1 cellular context compared by ENCODE assay signal in the genomic region with DNA sequence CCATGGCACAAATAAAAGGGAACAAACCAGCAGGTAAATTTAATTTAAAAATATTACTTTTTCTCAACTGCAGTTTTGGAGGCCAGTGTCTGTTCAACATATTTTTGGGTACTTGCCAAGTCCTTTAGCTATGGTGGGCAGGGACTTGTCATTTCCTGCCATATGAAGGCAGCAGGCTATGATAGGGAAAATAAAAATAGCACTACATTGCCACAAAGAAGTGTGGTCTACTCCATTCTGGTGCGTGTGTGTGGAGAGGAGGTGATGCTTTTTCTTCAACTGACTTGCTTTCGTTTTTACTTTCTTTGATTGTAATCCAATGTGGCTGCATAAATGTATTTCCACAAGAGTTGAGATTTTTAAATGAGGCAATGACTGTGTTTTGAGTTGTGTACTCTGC.
TF ChIP-seq lines count a peak whose summit lies in the region.

No MANE protein-coding gene starts in this region.

TF ChIP-seq in HepG2, 621 proteins besides CTCF, POLR2A, EP300 and RAD21 (continued from another document):
- TF ChIP-seq, protein P1, sequence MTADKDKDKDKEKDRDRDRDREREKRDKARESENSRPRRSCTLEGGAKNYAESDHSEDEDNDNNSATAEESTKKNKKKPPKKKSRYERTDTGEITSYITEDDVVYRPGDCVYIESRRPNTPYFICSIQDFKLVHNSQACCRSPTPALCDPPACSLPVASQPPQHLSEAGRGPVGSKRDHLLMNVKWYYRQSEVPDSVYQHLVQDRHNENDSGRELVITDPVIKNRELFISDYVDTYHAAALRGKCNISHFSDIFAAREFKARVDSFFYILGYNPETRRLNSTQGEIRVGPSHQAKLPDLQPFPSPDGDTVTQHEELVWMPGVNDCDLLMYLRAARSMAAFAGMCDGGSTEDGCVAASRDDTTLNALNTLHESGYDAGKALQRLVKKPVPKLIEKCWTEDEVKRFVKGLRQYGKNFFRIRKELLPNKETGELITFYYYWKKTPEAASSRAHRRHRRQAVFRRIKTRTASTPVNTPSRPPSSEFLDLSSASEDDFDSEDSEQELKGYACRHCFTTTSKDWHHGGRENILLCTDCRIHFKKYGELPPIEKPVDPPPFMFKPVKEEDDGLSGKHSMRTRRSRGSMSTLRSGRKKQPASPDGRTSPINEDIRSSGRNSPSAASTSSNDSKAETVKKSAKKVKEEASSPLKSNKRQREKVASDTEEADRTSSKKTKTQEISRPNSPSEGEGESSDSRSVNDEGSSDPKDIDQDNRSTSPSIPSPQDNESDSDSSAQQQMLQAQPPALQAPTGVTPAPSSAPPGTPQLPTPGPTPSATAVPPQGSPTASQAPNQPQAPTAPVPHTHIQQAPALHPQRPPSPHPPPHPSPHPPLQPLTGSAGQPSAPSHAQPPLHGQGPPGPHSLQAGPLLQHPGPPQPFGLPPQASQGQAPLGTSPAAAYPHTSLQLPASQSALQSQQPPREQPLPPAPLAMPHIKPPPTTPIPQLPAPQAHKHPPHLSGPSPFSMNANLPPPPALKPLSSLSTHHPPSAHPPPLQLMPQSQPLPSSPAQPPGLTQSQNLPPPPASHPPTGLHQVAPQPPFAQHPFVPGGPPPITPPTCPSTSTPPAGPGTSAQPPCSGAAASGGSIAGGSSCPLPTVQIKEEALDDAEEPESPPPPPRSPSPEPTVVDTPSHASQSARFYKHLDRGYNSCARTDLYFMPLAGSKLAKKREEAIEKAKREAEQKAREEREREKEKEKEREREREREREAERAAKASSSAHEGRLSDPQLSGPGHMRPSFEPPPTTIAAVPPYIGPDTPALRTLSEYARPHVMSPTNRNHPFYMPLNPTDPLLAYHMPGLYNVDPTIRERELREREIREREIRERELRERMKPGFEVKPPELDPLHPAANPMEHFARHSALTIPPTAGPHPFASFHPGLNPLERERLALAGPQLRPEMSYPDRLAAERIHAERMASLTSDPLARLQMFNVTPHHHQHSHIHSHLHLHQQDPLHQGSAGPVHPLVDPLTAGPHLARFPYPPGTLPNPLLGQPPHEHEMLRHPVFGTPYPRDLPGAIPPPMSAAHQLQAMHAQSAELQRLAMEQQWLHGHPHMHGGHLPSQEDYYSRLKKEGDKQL (CRISPR knock-in tag; IDR thresholded peaks at IDR 0.05; ENCODE audit: low read depth), result no peak
- TF ChIP-seq, protein P2, sequence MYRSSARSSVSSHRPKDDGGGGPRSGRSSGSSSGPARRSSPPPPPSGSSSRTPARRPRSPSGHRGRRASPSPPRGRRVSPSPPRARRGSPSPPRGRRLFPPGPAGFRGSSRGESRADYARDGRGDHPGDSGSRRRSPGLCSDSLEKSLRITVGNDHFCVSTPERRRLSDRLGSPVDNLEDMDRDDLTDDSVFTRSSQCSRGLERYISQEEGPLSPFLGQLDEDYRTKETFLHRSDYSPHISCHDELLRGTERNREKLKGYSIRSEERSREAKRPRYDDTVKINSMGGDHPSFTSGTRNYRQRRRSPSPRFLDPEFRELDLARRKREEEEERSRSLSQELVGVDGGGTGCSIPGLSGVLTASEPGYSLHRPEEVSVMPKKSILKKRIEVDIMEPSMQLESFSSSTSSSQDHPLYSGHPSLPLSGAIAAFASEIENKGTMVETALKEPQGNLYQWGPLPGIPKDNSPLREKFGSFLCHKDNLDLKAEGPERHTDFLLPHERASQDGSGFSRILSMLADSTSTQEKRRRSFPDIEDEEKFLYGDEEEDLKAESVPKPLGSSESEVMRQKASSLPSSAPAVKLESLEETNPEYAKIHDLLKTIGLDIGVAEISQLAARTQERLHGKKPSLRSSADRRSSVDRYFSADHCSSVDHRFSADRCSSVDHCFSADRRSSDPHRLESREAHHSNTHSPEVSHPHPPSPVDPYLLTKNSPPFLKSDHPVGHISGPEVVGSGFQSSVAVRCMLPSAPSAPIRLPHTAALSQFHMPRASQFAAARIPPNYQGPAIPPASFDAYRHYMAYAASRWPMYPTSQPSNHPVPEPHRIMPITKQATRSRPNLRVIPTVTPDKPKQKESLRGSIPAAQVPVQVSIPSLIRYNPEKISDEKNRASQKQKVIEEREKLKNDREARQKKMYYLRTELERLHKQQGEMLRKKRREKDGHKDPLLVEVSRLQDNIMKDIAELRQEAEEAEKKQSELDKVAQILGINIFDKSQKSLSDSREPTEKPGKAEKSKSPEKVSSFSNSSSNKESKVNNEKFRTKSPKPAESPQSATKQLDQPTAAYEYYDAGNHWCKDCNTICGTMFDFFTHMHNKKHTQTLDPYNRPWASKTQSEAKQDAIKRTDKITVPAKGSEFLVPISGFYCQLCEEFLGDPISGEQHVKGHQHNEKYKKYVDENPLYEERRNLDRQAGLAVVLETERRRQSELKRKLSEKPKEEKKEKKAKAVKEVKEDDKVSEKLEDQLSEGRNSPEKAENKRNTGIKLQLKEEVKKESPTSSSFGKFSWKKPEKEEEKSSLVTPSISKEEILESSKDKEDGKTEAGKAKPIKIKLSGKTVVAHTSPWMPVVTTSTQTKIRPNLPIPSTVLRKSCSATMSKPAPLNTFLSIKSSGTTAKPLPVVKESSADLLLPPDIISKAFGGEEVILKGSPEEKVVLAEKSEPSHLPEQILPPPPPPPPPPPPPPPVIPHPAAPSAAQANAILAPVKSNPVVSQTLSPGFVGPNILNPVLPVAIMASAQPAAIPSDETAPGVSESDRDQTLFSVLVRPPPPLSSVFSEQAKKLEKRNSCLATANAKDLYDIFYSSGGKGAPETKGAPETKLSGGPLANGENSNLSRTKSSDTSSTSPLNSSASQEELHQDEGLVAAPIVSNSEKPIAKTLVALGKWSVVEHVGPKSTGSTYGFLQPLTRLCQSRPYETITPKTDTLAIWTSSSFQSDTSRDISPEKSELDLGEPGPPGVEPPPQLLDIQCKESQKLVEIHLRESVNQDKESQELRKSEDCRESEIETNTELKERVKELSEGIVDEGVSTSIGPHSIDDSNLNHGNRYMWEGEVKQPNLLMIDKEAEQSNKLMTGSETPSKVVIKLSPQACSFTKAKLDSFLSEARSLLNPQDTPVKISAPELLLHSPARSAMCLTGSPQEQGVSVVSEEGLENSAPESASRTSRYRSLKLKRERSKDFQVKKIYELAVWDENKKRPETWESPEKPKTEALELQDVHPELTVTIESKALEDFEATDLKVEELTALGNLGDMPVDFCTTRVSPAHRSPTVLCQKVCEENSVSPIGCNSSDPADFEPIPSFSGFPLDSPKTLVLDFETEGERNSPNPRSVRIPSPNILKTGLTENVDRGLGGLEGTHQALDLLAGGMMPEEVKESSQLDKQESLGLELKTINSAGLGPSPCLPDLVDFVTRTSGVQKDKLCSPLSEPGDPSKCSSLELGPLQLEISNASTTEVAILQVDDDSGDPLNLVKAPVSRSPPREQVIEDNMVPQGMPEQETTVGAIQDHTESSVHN (CRISPR knock-in tag; IDR thresholded peaks at IDR 0.05), result no peak
- TF ChIP-seq RFX1 (IDR thresholded peaks at IDR 0.05), result no peak
- no peak for TF ChIP-seq ZNF749 (CRISPR knock-in tag; IDR thresholded peaks at IDR 0.05; ENCODE audit: borderline replicate concordance)
- TF ChIP-seq, protein P3, sequence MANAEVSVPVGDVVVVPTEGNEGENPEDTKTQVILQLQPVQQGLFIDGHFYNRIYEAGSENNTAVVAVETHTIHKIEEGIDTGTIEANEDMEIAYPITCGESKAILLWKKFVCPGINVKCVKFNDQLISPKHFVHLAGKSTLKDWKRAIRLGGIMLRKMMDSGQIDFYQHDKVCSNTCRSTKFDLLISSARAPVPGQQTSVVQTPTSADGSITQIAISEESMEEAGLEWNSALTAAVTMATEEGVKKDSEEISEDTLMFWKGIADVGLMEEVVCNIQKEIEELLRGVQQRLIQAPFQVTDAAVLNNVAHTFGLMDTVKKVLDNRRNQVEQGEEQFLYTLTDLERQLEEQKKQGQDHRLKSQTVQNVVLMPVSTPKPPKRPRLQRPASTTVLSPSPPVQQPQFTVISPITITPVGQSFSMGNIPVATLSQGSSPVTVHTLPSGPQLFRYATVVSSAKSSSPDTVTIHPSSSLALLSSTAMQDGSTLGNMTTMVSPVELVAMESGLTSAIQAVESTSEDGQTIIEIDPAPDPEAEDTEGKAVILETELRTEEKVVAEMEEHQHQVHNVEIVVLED (CRISPR knock-in tag; IDR thresholded peaks at IDR 0.05; ENCODE audit: borderline replicate concordance), result no peak
- no peak for TF ChIP-seq MED1 (CRISPR knock-in tag; IDR thresholded peaks at IDR 0.05)
- TF ChIP-seq ZNF766 (CRISPR knock-in tag; IDR thresholded peaks at IDR 0.05; ENCODE audit: borderline replicate concordance), result no peak
- TF ChIP-seq, protein P4, sequence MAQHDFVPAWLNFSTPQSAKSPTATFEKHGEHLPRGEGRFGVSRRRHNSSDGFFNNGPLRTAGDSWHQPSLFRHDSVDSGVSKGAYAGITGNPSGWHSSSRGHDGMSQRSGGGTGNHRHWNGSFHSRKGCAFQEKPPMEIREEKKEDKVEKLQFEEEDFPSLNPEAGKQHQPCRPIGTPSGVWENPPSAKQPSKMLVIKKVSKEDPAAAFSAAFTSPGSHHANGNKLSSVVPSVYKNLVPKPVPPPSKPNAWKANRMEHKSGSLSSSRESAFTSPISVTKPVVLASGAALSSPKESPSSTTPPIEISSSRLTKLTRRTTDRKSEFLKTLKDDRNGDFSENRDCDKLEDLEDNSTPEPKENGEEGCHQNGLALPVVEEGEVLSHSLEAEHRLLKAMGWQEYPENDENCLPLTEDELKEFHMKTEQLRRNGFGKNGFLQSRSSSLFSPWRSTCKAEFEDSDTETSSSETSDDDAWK (CRISPR knock-in tag; IDR thresholded peaks at IDR 0.05), result no peak
- no peak for TF ChIP-seq ATF7-NPFF (CRISPR knock-in tag; IDR thresholded peaks at IDR 0.05; ENCODE audit: low read depth)
